In genomic region chr10:11227103-11227502, GRCh38 we compare ENCODE assay signal across 11 cellular contexts.
A peak's percentile ranks its signal among the peaks of the same experiment; 100 is the strongest.
DNase-seq lines count a peak whose midpoint lies in the region; ATAC-seq and TF ChIP-seq lines count a peak whose summit lies in the region.
"Had no signal": no experiment of that assay in that cellular context is flagged by ENCODE, and none has a peak within 500 bp of the region (broad histone marks: within the 10 kb centered on the region; RNA-seq: fewer than 3 reads in every experiment).

No MANE protein-coding gene starts in this region.

- peaks cover 95 to 96% of the 10 kb centered on the region in 2 donors for H3K4me1 Mint-ChIP-seq in natural killer cell

- ATAC-seq in GM21825 (IDR thresholded peaks at IDR 0.05; ENCODE audit: unreplicated experiment) (peak; percentile 49), HG03565 (IDR thresholded peaks at IDR 0.05; ENCODE audit: unreplicated experiment) (peak; percentile 24), natural killer cell (peak; percentile 23 to 52 (median 44))
- ATAC-seq: HCT116 had no signal

- peaks cover 6% of the 10 kb centered on the region for H3K36me3 Mint-ChIP-seq in natural killer cell

- TF ChIP-seq CTCF in natural killer cell (IDR thresholded peaks at IDR 0.05) = no peak

- no peak overlapping the region for H3K27ac Mint-ChIP-seq in natural killer cell

- peak overlapping the region; percentile 82 for H3K4me3 Mint-ChIP-seq in natural killer cell

- no peaks in the 10 kb centered on the region for H3K27me3 Mint-ChIP-seq in natural killer cell (ENCODE audit: low read depth in 2 of 2)

- DNase-seq in NOMO-1 treated with DMSO at 0.1 percent for 48 hours (lab: John Stamatoyannopoulos, UW; ENCODE audit: unreplicated experiment) (peak; percentile 31), NOMO-1 treated with dmso at 0.1 percent for 144 hours (lab: John Stamatoyannopoulos, UW; ENCODE audit: unreplicated experiment) (no peak), natural killer cell (no peak), NCI-H1436 (lab: John Stamatoyannopoulos, UW) (no peak), cerebellar nuclear complex (lab: John Stamatoyannopoulos, UW) (no peak)
- DNase-seq in stimulated activated CD4-positive, alpha-beta T cell treated with anti-CD3 and anti-CD28 coated beads, Interleukin-2, amount 100 ng/mL, for 24 hours = no peak
- DNase-seq: activated CD4-positive, alpha-beta T cell treated with anti-CD3 and anti-CD28 coated beads, Interleukin-2, amount 50 U/mL, for 48 hours; NCI-H748 treated with DMSO at 0.1 percent for 48 hours had no signal

- no peaks in the 10 kb centered on the region for H3K9me3 Mint-ChIP-seq in natural killer cell

- intact Hi-C loops in natural killer cell (cut with micrococcal nuclease) = loop anchor here (2.0 to 5.0 kb wide), 2 partner anchors 18 to 50 kb away; no protein-coding TSS in a partner anchor
